Comparison of ENCODE assay signal across 28 cellular contexts in the genomic region with DNA sequence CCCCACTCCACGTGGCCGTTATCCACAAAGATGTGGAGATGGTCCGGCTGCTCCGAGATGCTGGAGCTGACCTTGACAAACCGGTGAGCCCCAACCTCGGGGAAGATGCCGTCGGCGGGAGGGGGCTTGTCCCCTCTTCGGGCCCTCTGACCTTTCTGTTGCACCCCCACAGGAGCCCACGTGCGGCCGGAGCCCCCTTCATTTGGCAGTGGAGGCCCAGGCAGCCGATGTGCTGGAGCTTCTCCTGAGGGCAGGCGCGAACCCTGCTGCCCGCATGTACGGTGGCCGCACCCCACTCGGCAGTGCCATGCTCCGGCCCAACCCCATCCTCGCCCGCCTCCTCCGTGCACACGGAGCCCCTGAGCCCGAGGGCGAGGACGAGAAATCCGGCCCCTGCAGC. TPM values are rescaled to one million over a fixed set of nuclear protein-coding genes. Genes with fewer than 3 reads are reported as not detected.
"Had no signal": no experiment of that assay in that cellular context is flagged by ENCODE, and none has a peak within 500 bp of the region (broad histone marks: within the 10 kb centered on the region; RNA-seq: fewer than 3 reads in every experiment).

No MANE protein-coding gene starts in this region.

- H3K27me3 Mint-ChIP-seq: activated CD4-positive, alpha-beta memory T cell treated with anti-CD3 and anti-CD28 coated beads for 36 hours; activated CD4-positive, alpha-beta T cell treated with anti-CD3 and anti-CD28 coated beads, Interleukin-2, amount 10 ng/mL, durations not matched to agents 24 days and 14 days; activated naive CD4-positive, alpha-beta T cell treated with anti-CD3 and anti-CD28 coated beads, Interleukin-2, amount 10 ng/mL, durations not matched to agents 7 days and 5 days; activated T-cell treated with anti-CD3 and anti-CD28 coated beads, Interleukin-2, amount 50 U/mL, for 24 hours; dendritic cell treated with granulocyte-macrophage colony-stimulating factor and Interleukin-4, amounts not matched to agents 40 ng/mL and 50 ng/mL, for 4 days; stimulated activated naive B cell treated with anti-CD40 and anti-IgM and Interleukin-4, amounts not matched to agents 10 μg/mL and 1 μg/mL and 100 μg/mL, for 72 hours had no signal

- DNase-seq: activated CD4-positive, alpha-beta memory T cell treated with anti-CD3 and anti-CD28 coated beads for 36 hours; activated CD4-positive, alpha-beta T cell treated with anti-CD3 and anti-CD28 coated beads, Interleukin-2, amount 10 ng/mL, durations not matched to agents 24 days and 14 days; activated CD4-positive, CD25-positive, alpha-beta regulatory T cell treated with anti-CD3 and anti-CD28 coated beads, Interleukin-2, amount 50 U/mL, for 72 hours; activated CD8-positive, alpha-beta memory T cell treated with anti-CD3 and anti-CD28 coated beads, Interleukin-2, amount 50 U/mL, for 48 hours; activated gamma-delta T cell; activated naive CD4-positive, alpha-beta T cell treated with anti-CD3 and anti-CD28 coated beads, Interleukin-2, amount 10 ng/mL, durations not matched to agents 7 days and 5 days; activated T-cell treated with anti-CD3 and anti-CD28 coated beads, Interleukin-2, amount 50 U/mL, for 24 hours; central memory CD4-positive, alpha-beta T cell; esophagus squamous epithelium; foreskin melanocyte; heart right ventricle; islet precursor cell; mammary epithelial cell; nucleus accumbens; pancreas; psoas muscle; stimulated activated CD4-positive, alpha-beta T cell treated with anti-CD3 and anti-CD28 coated beads, Interleukin-1b, Interleukin-23, amount 100 ng/mL, for 48 hours; stimulated activated CD4-positive, alpha-beta T cell treated with anti-CD3 and anti-CD28 coated beads, Interleukin-4, amount 100 ng/mL, for 4 hours; stimulated activated CD8-positive, alpha-beta memory T cell treated with anti-CD3 and anti-CD28 coated beads, Interleukin-4, amount 100 ng/mL, for 48 hours; stimulated activated naive B cell treated with anti-CD40 and anti-IgM and Interleukin-4, amounts not matched to agents 10 μg/mL and 1 μg/mL and 100 μg/mL, for 72 hours; stomach; T-helper 2 cell; thyroid gland; upper lobe of left lung had no signal

- ATAC-seq: heart right ventricle; pancreas; psoas muscle; stimulated activated naive B cell treated with anti-CD40 and anti-IgM and Interleukin-4, amounts not matched to agents 10 μg/mL and 1 μg/mL and 100 μg/mL, for 72 hours had no signal

- H3K9me3 Mint-ChIP-seq: activated CD4-positive, alpha-beta memory T cell treated with anti-CD3 and anti-CD28 coated beads for 36 hours; activated CD4-positive, alpha-beta T cell treated with anti-CD3 and anti-CD28 coated beads, Interleukin-2, amount 10 ng/mL, durations not matched to agents 24 days and 14 days; activated T-cell treated with anti-CD3 and anti-CD28 coated beads, Interleukin-2, amount 50 U/mL, for 24 hours; dendritic cell treated with granulocyte-macrophage colony-stimulating factor and Interleukin-4, amounts not matched to agents 40 ng/mL and 50 ng/mL, for 4 days; stimulated activated naive B cell treated with anti-CD40 and anti-IgM and Interleukin-4, amounts not matched to agents 10 μg/mL and 1 μg/mL and 100 μg/mL, for 72 hours had no signal

- H3K27ac Mint-ChIP-seq: activated CD4-positive, alpha-beta memory T cell treated with anti-CD3 and anti-CD28 coated beads for 36 hours; activated CD4-positive, alpha-beta T cell treated with anti-CD3 and anti-CD28 coated beads, Interleukin-2, amount 10 ng/mL, durations not matched to agents 24 days and 14 days; dendritic cell treated with granulocyte-macrophage colony-stimulating factor and Interleukin-4, amounts not matched to agents 40 ng/mL and 50 ng/mL, for 4 days had no signal

- H3K4me3 Mint-ChIP-seq: activated CD4-positive, alpha-beta memory T cell treated with anti-CD3 and anti-CD28 coated beads for 36 hours; activated CD4-positive, alpha-beta T cell treated with anti-CD3 and anti-CD28 coated beads, Interleukin-2, amount 10 ng/mL, durations not matched to agents 24 days and 14 days; activated naive CD4-positive, alpha-beta T cell treated with anti-CD3 and anti-CD28 coated beads, Interleukin-2, amount 10 ng/mL, durations not matched to agents 7 days and 5 days; activated T-cell treated with anti-CD3 and anti-CD28 coated beads, Interleukin-2, amount 50 U/mL, for 24 hours; dendritic cell treated with granulocyte-macrophage colony-stimulating factor and Interleukin-4, amounts not matched to agents 40 ng/mL and 50 ng/mL, for 4 days; stimulated activated naive B cell treated with anti-CD40 and anti-IgM and Interleukin-4, amounts not matched to agents 10 μg/mL and 1 μg/mL and 100 μg/mL, for 72 hours had no signal

RNA-seq across cellular contexts. Expression of gene CCER2, which starts 4.8 kb away (rescaled TPM):
- total RNA-seq: glomerular endothelial cell, smooth muscle cell, vagina had no signal
